25 cellular contexts compared by ENCODE assay signal in genomic region chr6:136235233-136235564, GRCh38. TPM values are rescaled to one million over a fixed set of nuclear protein-coding genes. Genes with fewer than 3 reads are reported as not detected.
DNase-seq lines count a peak whose midpoint lies in the region; ATAC-seq, FAIRE-seq and TF ChIP-seq lines count a peak whose summit lies in the region.
"Had no signal": no experiment of that assay in that cellular context is flagged by ENCODE, and none has a peak within 500 bp of the region (broad histone marks: within the 10 kb centered on the region; RNA-seq: fewer than 3 reads in every experiment).

No MANE protein-coding gene starts in this region.

- peaks cover 56% of the 10 kb centered on the region for H3K36me3 Mint-ChIP-seq in activated CD4-positive, alpha-beta T cell treated with anti-CD3 and anti-CD28 coated beads, Interleukin-2, amount 10 ng/mL, durations not matched to agents 7 days and 5 days (ENCODE audit: low read depth)
- peaks cover 44% of the 10 kb centered on the region for H3K36me3 Mint-ChIP-seq in activated CD4-positive, alpha-beta T cell treated with anti-CD3 and anti-CD28 coated beads for 36 hours (ENCODE audit: low read depth)
- peaks cover 0 to 11% (median 8%) of the 10 kb centered on the region in 3 donors for H3K36me3 Mint-ChIP-seq in immature natural killer cell
- peaks cover 14 to 45% of the 10 kb centered on the region in 2 donors for H3K36me3 Mint-ChIP-seq in activated T-cell treated with anti-CD3 and anti-CD28 coated beads, Interleukin-2, amount 50 U/mL, for 72 hours (ENCODE audit: insufficient read depth in 2 of 2)

- intact Hi-C loops in activated CD4-positive, alpha-beta T cell treated with anti-CD3 and anti-CD28 coated beads for 36 hours (cut with DNase I, micrococcal nuclease), result no loop called here
- intact Hi-C loops in endothelial cell of umbilical vein (cut with micrococcal nuclease), result no loop called here

- peaks cover 0 to 4% of the 10 kb centered on the region in 2 experiments for H3K36me3 ChIP-seq in endothelial cell of umbilical vein (ENCODE audit: control insufficient read depth in 2 of 2, extremely low read depth in 1 of 2, insufficient read depth in 2 of 2, low read length in 2 of 2)

- no peaks in the 10 kb centered on the region for H3K27me3 Mint-ChIP-seq in activated CD4-positive, alpha-beta T cell treated with anti-CD3 and anti-CD28 coated beads, Interleukin-2, amount 10 ng/mL, durations not matched to agents 7 days and 5 days
- H3K27me3 Mint-ChIP-seq in activated CD4-positive, alpha-beta T cell treated with anti-CD3 and anti-CD28 coated beads for 36 hours, result no peaks in the 10 kb centered on the region
- H3K27me3 Mint-ChIP-seq in immature natural killer cell (ENCODE audit: low read depth in 3 of 3), result peaks cover 0 to 2% (median 1%) of the 10 kb centered on the region in 3 donors
- no peaks in the 10 kb centered on the region for H3K27me3 Mint-ChIP-seq in activated T-cell treated with anti-CD3 and anti-CD28 coated beads, Interleukin-2, amount 50 U/mL, for 72 hours (ENCODE audit: low read depth)
- H3K27me3 Mint-ChIP-seq: CD4-positive, alpha-beta memory T cell; central memory CD8-positive, alpha-beta T cell; progenitor cell of endocrine pancreas; T-cell had no signal

- no peaks in the 10 kb centered on the region for H3K27me3 ChIP-seq in endothelial cell of umbilical vein (ENCODE audit: control insufficient read depth in 2 of 2, insufficient read depth in 2 of 2, low read length in 2 of 2)

- H3K9me3 Mint-ChIP-seq in activated CD4-positive, alpha-beta T cell treated with anti-CD3 and anti-CD28 coated beads, Interleukin-2, amount 10 ng/mL, durations not matched to agents 7 days and 5 days, result no peaks in the 10 kb centered on the region
- no peaks in the 10 kb centered on the region for H3K9me3 Mint-ChIP-seq in activated CD4-positive, alpha-beta T cell treated with anti-CD3 and anti-CD28 coated beads for 36 hours (ENCODE audit: low read depth)
- no peaks in the 10 kb centered on the region for H3K9me3 Mint-ChIP-seq in immature natural killer cell
- no peaks in the 10 kb centered on the region for H3K9me3 Mint-ChIP-seq in activated T-cell treated with anti-CD3 and anti-CD28 coated beads, Interleukin-2, amount 50 U/mL, for 72 hours
- H3K9me3 Mint-ChIP-seq: CD4-positive, alpha-beta memory T cell; central memory CD8-positive, alpha-beta T cell; neural crest cell; T-cell had no signal

- H3K4me1 ChIP-seq in endothelial cell of umbilical vein (ENCODE audit: control insufficient read depth, extremely low read depth, insufficient read depth, low read length), result peaks cover 3% of the 10 kb centered on the region

- H3K4me1 Mint-ChIP-seq in activated CD4-positive, alpha-beta T cell treated with anti-CD3 and anti-CD28 coated beads, Interleukin-2, amount 10 ng/mL, durations not matched to agents 7 days and 5 days, result peaks cover 25% of the 10 kb centered on the region
- peaks cover 13% of the 10 kb centered on the region for H3K4me1 Mint-ChIP-seq in activated CD4-positive, alpha-beta T cell treated with anti-CD3 and anti-CD28 coated beads for 36 hours
- H3K4me1 Mint-ChIP-seq in immature natural killer cell, result no peaks in the 10 kb centered on the region
- peaks cover 10% of the 10 kb centered on the region for H3K4me1 Mint-ChIP-seq in activated T-cell treated with anti-CD3 and anti-CD28 coated beads, Interleukin-2, amount 50 U/mL, for 72 hours (ENCODE audit: low read depth)
- H3K4me1 Mint-ChIP-seq: central memory CD8-positive, alpha-beta T cell; neural crest cell had no signal

- DNase-seq in activated CD4-positive, alpha-beta T cell treated with anti-CD3 and anti-CD28 coated beads, Interleukin-2, amount 10 ng/mL, durations not matched to agents 7 days and 5 days, result no peak
- DNase-seq in activated CD4-positive, alpha-beta T cell treated with anti-CD3 and anti-CD28 coated beads for 36 hours, result no peak
- DNase-seq in NCI-H510A treated with DMSO at 0.1 percent for 48 hours (lab: John Stamatoyannopoulos, UW), result peak; percentile 66
- DNase-seq in endothelial cell of umbilical vein (ENCODE audit: low read depth, low spot score), result peak; percentile 24
- peak; percentile 68 for DNase-seq in renal cortical epithelial cell (ENCODE audit: low read depth)
- DNase-seq in immature natural killer cell, result no peak
- no peak for DNase-seq in activated effector memory CD4-positive, alpha-beta T cell treated with Interleukin-2 at 50 U/mL for 16 hours
- DNase-seq in activated T-cell treated with anti-CD3 and anti-CD28 coated beads, Interleukin-2, amount 50 U/mL, for 72 hours, result no peak
- DNase-seq: activated CD8-positive, alpha-beta T cell treated with anti-CD3 and anti-CD28 coated beads, Interleukin-2, amount 10 ng/mL, durations not matched to agents 7 days and 5 days; activated T-cell treated with anti-CD3 and anti-CD28 coated beads, Interleukin-2, amount 50 U/mL, for 48 hours; CD4-positive, alpha-beta memory T cell; effector CD4-positive, alpha-beta T cell; GOT3; hippocampal formation; KBM-7; midbrain; NCI-H1092; NCI-H2171; small intestine; stimulated activated CD4-positive, alpha-beta T cell treated with anti-CD3 and anti-CD28 coated beads, Interleukin-4, amount 100 ng/mL, for 4 hours; T-cell had no signal

- no peaks in the 10 kb centered on the region for H3K9me1 ChIP-seq in endothelial cell of umbilical vein (replicated peaks; ENCODE audit: control insufficient read depth, extremely low read depth, insufficient read depth, low read length)

- TF ChIP-seq POLR2A in endothelial cell of umbilical vein (IDR thresholded peaks at IDR 0.05; ENCODE audit: low read depth, low read length), result no peak

- no peak overlapping the region for H2AFZ ChIP-seq in endothelial cell of umbilical vein (ENCODE audit: low read depth, low read length)

- no peak overlapping the region for H3K4me3 ChIP-seq in endothelial cell of umbilical vein (replicated peaks in 1 of 3; ENCODE audit: insufficient read depth in 1 of 3, low read depth in 1 of 3, low read length in 3 of 3)

- H3K4me3 Mint-ChIP-seq in activated CD4-positive, alpha-beta T cell treated with anti-CD3 and anti-CD28 coated beads, Interleukin-2, amount 10 ng/mL, durations not matched to agents 7 days and 5 days, result no peak overlapping the region
- H3K4me3 Mint-ChIP-seq in activated CD4-positive, alpha-beta T cell treated with anti-CD3 and anti-CD28 coated beads for 36 hours, result no peak overlapping the region
- no peak overlapping the region for H3K4me3 Mint-ChIP-seq in immature natural killer cell
- H3K4me3 Mint-ChIP-seq in activated T-cell treated with anti-CD3 and anti-CD28 coated beads, Interleukin-2, amount 50 U/mL, for 72 hours, result no peak overlapping the region
- H3K4me3 Mint-ChIP-seq: activated CD8-positive, alpha-beta T cell treated with anti-CD3 and anti-CD28 coated beads, Interleukin-2, amount 10 ng/mL, durations not matched to agents 7 days and 5 days; central memory CD8-positive, alpha-beta T cell; neural crest cell; T-cell had no signal

- H3K9ac ChIP-seq in endothelial cell of umbilical vein (replicated peaks; ENCODE audit: extremely low read depth, insufficient read depth, low read length), result no peak overlapping the region

- H4K20me1 ChIP-seq in endothelial cell of umbilical vein (replicated peaks; ENCODE audit: control insufficient read depth, extremely low read depth, insufficient read depth, low read length), result no peaks in the 10 kb centered on the region

- CTCF ChIA-PET in activated CD4-positive, alpha-beta T cell treated with anti-CD3 and anti-CD28 coated beads, Interleukin-2, amount 10 ng/mL, durations not matched to agents 7 days and 5 days (lab: Charles Lee), result interaction anchor here (0.8 to 1.5 kb wide), 3 partner anchors 9 to 10 kb away, joined by 4 read pairs; no protein-coding TSS in a partner anchor
- CTCF ChIA-PET in activated CD4-positive, alpha-beta T cell treated with anti-CD3 and anti-CD28 coated beads for 36 hours (lab: Charles Lee), result interaction anchor here (4.2 kb wide), 1 partner anchor 8 kb away, joined by 26 read pairs; no protein-coding TSS in a partner anchor
- CTCF ChIA-PET in endothelial cell of umbilical vein (lab: Charles Lee), result interaction anchor here (1.0 to 1.3 kb wide), 2 partner anchors 9 to 81 kb away, joined by 3 to 9 read pairs; no protein-coding TSS in a partner anchor

- no peak overlapping the region for H3K4me2 ChIP-seq in endothelial cell of umbilical vein (ENCODE audit: insufficient read depth, low read length)

- no peak for TF ChIP-seq CTCF in endothelial cell of umbilical vein (IDR thresholded peaks at IDR 0.05; ENCODE audit: extremely low read depth in 1 of 2, insufficient read depth in 1 of 2, low read depth in 1 of 2, low read length in 2 of 2)

- no peak overlapping the region for H3K27ac ChIP-seq in endothelial cell of umbilical vein (ENCODE audit: insufficient read depth, low read depth, low read length)
- H3K27ac ChIP-seq: RWPE1 had no signal

- ATAC-seq in activated CD4-positive, alpha-beta T cell treated with anti-CD3 and anti-CD28 coated beads for 36 hours, result no peak
- no peak for ATAC-seq in activated T-cell treated with anti-CD3 and anti-CD28 coated beads, Interleukin-2, amount 50 U/mL, for 72 hours (replicated peaks in 1 of 2)
- ATAC-seq: activated CD8-positive, alpha-beta T cell treated with anti-CD3 and anti-CD28 coated beads, Interleukin-2, amount 10 ng/mL, durations not matched to agents 7 days and 5 days; T-cell had no signal

- dilution Hi-C loops in endothelial cell of umbilical vein (cut with MboI; ENCODE audit: extremely low pct_ligation_motif_present, low sequenced_read_pairs), result no loop called here

- POLR2A ChIA-PET in activated CD4-positive, alpha-beta T cell treated with anti-CD3 and anti-CD28 coated beads, Interleukin-2, amount 10 ng/mL, durations not matched to agents 7 days and 5 days (lab: Charles Lee), result no interaction called here
- POLR2A ChIA-PET in activated CD4-positive, alpha-beta T cell treated with anti-CD3 and anti-CD28 coated beads for 36 hours (lab: Charles Lee), result interaction anchor here (0.9 kb wide), 1 partner anchor 15 kb away, joined by 4 read pairs; the partner anchor contains the start of gene MTFR2
- POLR2A ChIA-PET in endothelial cell of umbilical vein (lab: Charles Lee), result no interaction called here

- no peaks in the 10 kb centered on the region for H3K79me2 ChIP-seq in endothelial cell of umbilical vein (ENCODE audit: control insufficient read depth, insufficient read depth, low read length)

- no peak for FAIRE-seq in endothelial cell of umbilical vein (lab: Jason Lieb, UNC)
- FAIRE-seq: small intestine had no signal

- H3K27ac Mint-ChIP-seq in activated CD4-positive, alpha-beta T cell treated with anti-CD3 and anti-CD28 coated beads, Interleukin-2, amount 10 ng/mL, durations not matched to agents 7 days and 5 days, result peak overlapping the region; percentile 37
- no peak overlapping the region for H3K27ac Mint-ChIP-seq in activated CD4-positive, alpha-beta T cell treated with anti-CD3 and anti-CD28 coated beads for 36 hours
- H3K27ac Mint-ChIP-seq in immature natural killer cell, result no peak overlapping the region
- H3K27ac Mint-ChIP-seq in activated T-cell treated with anti-CD3 and anti-CD28 coated beads, Interleukin-2, amount 50 U/mL, for 72 hours, result no peak overlapping the region
- H3K27ac Mint-ChIP-seq: activated CD8-positive, alpha-beta T cell treated with anti-CD3 and anti-CD28 coated beads, Interleukin-2, amount 10 ng/mL, durations not matched to agents 7 days and 5 days; CD4-positive, alpha-beta memory T cell; progenitor cell of endocrine pancreas; T-cell had no signal

- no peaks in the 10 kb centered on the region for H3K9me3 ChIP-seq in endothelial cell of umbilical vein (replicated peaks; ENCODE audit: control insufficient read depth, insufficient read depth, low read length)

- BruUV-seq in endothelial cell of umbilical vein (replicated peaks; lab: Mats Ljungman, UMichigan), result no TSS peak

RNA-seq across cellular contexts. Expression of gene MTFR2, which starts 14.9 kb away (rescaled TPM):
- total RNA-seq in activated CD4-positive, alpha-beta T cell treated with anti-CD3 and anti-CD28 coated beads, Interleukin-2, amount 10 ng/mL, durations not matched to agents 7 days and 5 days, result 10 to 100 TPM; 23.9 to 26.3 TPM
- 10 to 100 TPM; 26.9 to 28.9 TPM for total RNA-seq in activated CD4-positive, alpha-beta T cell treated with anti-CD3 and anti-CD28 coated beads for 36 hours
- total RNA-seq in endothelial cell of umbilical vein, result 7.4 and 7.7 TPM in 2 replicates
- 7.8 and 8.7 TPM in 2 replicates for polyA plus RNA-seq in endothelial cell of umbilical vein
- polyA plus RNA-seq in endothelial cell of umbilical vein (2011; cell fraction: cytosol; rRNA removed), result 11.0 and 13.5 TPM in 2 replicates
- 7.2 and 11.0 TPM in 2 replicates for polyA plus RNA-seq in endothelial cell of umbilical vein (2011; cell fraction: nucleus; rRNA removed)
- 4.5 and 7.0 TPM in 2 replicates for polyA plus RNA-seq in endothelial cell of umbilical vein (2012)
- 9.2 and 10.2 TPM in 2 replicates for polyA minus RNA-seq in endothelial cell of umbilical vein
- 3.6 TPM for polyA minus RNA-seq in endothelial cell of umbilical vein (2011; cell fraction: cytosol; rRNA and poly(A)+ RNA removed)
- 9.3 and 12.8 TPM in 2 replicates for polyA minus RNA-seq in endothelial cell of umbilical vein (2011; cell fraction: nucleus; rRNA and poly(A)+ RNA removed)
- 1.2 and 2.6 TPM in 2 replicates for total RNA-seq in renal cortical epithelial cell
- under 1 TPM in 2 of 3 donors, not detected in 1; 0.51 to 0.62 TPM for polyA plus RNA-seq in immature natural killer cell
- total RNA-seq in activated T-cell treated with anti-CD3 and anti-CD28 coated beads, Interleukin-2, amount 50 U/mL, for 72 hours, result 10 to 100 TPM; 29.4 to 34.3 TPM

RNA-seq across cellular contexts. Expression of gene BCLAF1, which starts 54.4 kb away (rescaled TPM):
- 100 to 1,000 TPM; 147 to 164 TPM for total RNA-seq in activated CD4-positive, alpha-beta T cell treated with anti-CD3 and anti-CD28 coated beads, Interleukin-2, amount 10 ng/mL, durations not matched to agents 7 days and 5 days
- 100 to 1,000 TPM; 166 to 223 TPM for total RNA-seq in activated CD4-positive, alpha-beta T cell treated with anti-CD3 and anti-CD28 coated beads for 36 hours
- total RNA-seq in endothelial cell of umbilical vein (151 and 156 TPM in 2 replicates), renal cortical epithelial cell (83.2 and 135 TPM in 2 replicates)
- polyA plus RNA-seq in endothelial cell of umbilical vein (18.9 and 23.4 TPM in 2 replicates), immature natural killer cell (100 to 1,000 TPM in 1 of 3 donors, 10 to 100 TPM in 2; 69.9 to 113 (median 81.5) TPM)
- 27.9 and 29.3 TPM in 2 replicates for polyA plus RNA-seq in endothelial cell of umbilical vein (2011; cell fraction: cytosol; rRNA removed)
- polyA plus RNA-seq in endothelial cell of umbilical vein (2011; cell fraction: nucleus; rRNA removed), result 111 and 146 TPM in 2 replicates
- polyA plus RNA-seq in endothelial cell of umbilical vein (2012), result 82.1 and 108 TPM in 2 replicates
- 95.3 and 104 TPM in 2 replicates for polyA minus RNA-seq in endothelial cell of umbilical vein
- 90.4 TPM for polyA minus RNA-seq in endothelial cell of umbilical vein (2011; cell fraction: cytosol; rRNA and poly(A)+ RNA removed)
- polyA minus RNA-seq in endothelial cell of umbilical vein (2011; cell fraction: nucleus; rRNA and poly(A)+ RNA removed), result 252 and 329 TPM in 2 replicates
- 100 to 1,000 TPM; 146 to 151 TPM for total RNA-seq in activated T-cell treated with anti-CD3 and anti-CD28 coated beads, Interleukin-2, amount 50 U/mL, for 72 hours

Comparison
In these comparisons a context has a peak if more than half of its experiments do, and no peak if none do; other contexts are left out.
1. DNase-seq: peak in NCI-H510A treated with DMSO at 0.1 percent for 48 hours (single experiment), endothelial cell of umbilical vein (single experiment) and renal cortical epithelial cell (single experiment); none in activated CD4-positive, alpha-beta T cell treated with anti-CD3 and anti-CD28 coated beads, Interleukin-2, amount 10 ng/mL, durations not matched to agents 7 days and 5 days (single experiment), activated CD4-positive, alpha-beta T cell treated with anti-CD3 and anti-CD28 coated beads for 36 hours (single experiment), immature natural killer cell (0 of 3), activated effector memory CD4-positive, alpha-beta T cell treated with Interleukin-2 at 50 U/mL for 16 hours (single experiment) and activated T-cell treated with anti-CD3 and anti-CD28 coated beads, Interleukin-2, amount 50 U/mL, for 72 hours (0 of 2).